Comparison of ENCODE assay signal across 20 cellular contexts in genomic region chr19:8404391-8405151, GRCh38. TPM values are rescaled to one million over a fixed set of nuclear protein-coding genes. Genes with fewer than 3 reads are reported as not detected.
A peak's percentile ranks its signal among the peaks of the same experiment; 100 is the strongest.
DNase-seq lines count a peak whose midpoint lies in the region; ATAC-seq, FAIRE-seq and TF ChIP-seq lines count a peak whose summit lies in the region.
"Had no signal": no experiment of that assay in that cellular context is flagged by ENCODE, and none has a peak within 500 bp of the region (broad histone marks: within the 10 kb centered on the region; RNA-seq: fewer than 3 reads in every experiment).

No MANE protein-coding gene starts in this region.

- no peaks in the 10 kb centered on the region for H3K9me3 Mint-ChIP-seq in HFFc6
- H3K9me3 Mint-ChIP-seq: CD4-positive, alpha-beta T cell had no signal

- no peak overlapping the region for H3K27ac Mint-ChIP-seq in HFFc6
- H3K27ac Mint-ChIP-seq: CD4-positive, alpha-beta T cell had no signal

- peak overlapping the region; percentile 52 for H3K23ac ChIP-seq in neuronal stem cell (ENCODE audit: low read depth, low read length, poor library complexity)

- CTCF ChIA-PET in SK-N-SH (lab: Yijun Ruan, JAX): interaction anchor here (0.5 to 1.4 kb wide), 5 partner anchors 9 to 1190 kb away, joined by 3 read pairs; no protein-coding TSS in a partner anchor

- H3K27me3 ChIP-seq in SK-N-SH (ENCODE audit: insufficient read depth): no peaks in the 10 kb centered on the region
- no peaks in the 10 kb centered on the region for H3K27me3 ChIP-seq in neuronal stem cell (ENCODE audit: control insufficient read depth in 3 of 3, insufficient read depth in 3 of 3, low read depth in 1 of 3, low read length in 3 of 3)
- H3K27me3 ChIP-seq in esophagus squamous epithelium: no peaks in the 10 kb centered on the region
- H3K27me3 ChIP-seq: BE2C had no signal

- intact Hi-C loops in left ventricle myocardium superior (cut with micrococcal nuclease): no loop called here
- intact Hi-C loops in esophagus squamous epithelium (cut with DNase I): no loop called here
- intact Hi-C loops in lower leg skin (cut with DNase I; ENCODE audit: low total_unique reads): no loop called here

- peaks cover 11% of the 10 kb centered on the region for H3K79me1 ChIP-seq in neuronal stem cell (ENCODE audit: low read depth, low read length)

- POLR2A ChIA-PET in SK-N-SH (lab: Yijun Ruan, JAX): no interaction called here

- no peak for TF ChIP-seq EP300 in SK-N-SH (IDR thresholded peaks at IDR 0.05; ENCODE audit: borderline replicate concordance in 1 of 2, low read depth in 1 of 2, low read length in 1 of 2)

- ATAC-seq in SK-N-SH treated with all-trans-retinoic acid at 6 μM for 48 hours (no peak), left ventricle myocardium superior (peak; percentile 73)

- no peak overlapping the region for H2BK12ac ChIP-seq in neuronal stem cell (ENCODE audit: low read length)

- no peak overlapping the region for H3K18ac ChIP-seq in neuronal stem cell (ENCODE audit: low read length)

- H2BK5ac ChIP-seq in neuronal stem cell (ENCODE audit: low read length): no peak overlapping the region

- no peak for TF ChIP-seq POLR2A in esophagus squamous epithelium (IDR thresholded peaks at IDR 0.05)
- no peak for TF ChIP-seq POLR2A in lower leg skin (IDR thresholded peaks at IDR 0.05)
- no peak for TF ChIP-seq POLR2A in GM12892 (IDR thresholded peaks at IDR 0.05; ENCODE audit: low read depth, low read length)

- no peak overlapping the region for H3K14ac ChIP-seq in neuronal stem cell (ENCODE audit: low read length)

- peaks cover 1% of the 10 kb centered on the region; the same call in 1 of the 2 replicates for H4K20me1 ChIP-seq in SK-N-SH (ENCODE audit: insufficient read depth)

- no peak overlapping the region for H2AK5ac ChIP-seq in neuronal stem cell (ENCODE audit: low read depth, low read length)

- no peak overlapping the region for H3K4me3 ChIP-seq in SK-N-SH (ENCODE audit: low read depth in 2 of 2, low read length in 1 of 2)
- H3K4me3 ChIP-seq in neuronal stem cell (ENCODE audit: low read length in 2 of 2): no peak overlapping the region
- H3K4me3 ChIP-seq in esophagus squamous epithelium: no peak overlapping the region
- H3K4me3 ChIP-seq in lower leg skin (ENCODE audit: low read depth, poor library complexity, severe bottlenecking): no peak overlapping the region
- H3K4me3 ChIP-seq: PC-9 had no signal

- TF ChIP-seq RAD21 in SK-N-SH (IDR thresholded peaks at IDR 0.05; ENCODE audit: low read length): no peak

- H3K36me3 ChIP-seq in SK-N-SH (replicated peaks in 1 of 2; ENCODE audit: control insufficient read depth in 1 of 2, insufficient read depth in 2 of 2, low read length in 1 of 2) (peaks cover 0 to 19% of the 10 kb centered on the region in 2 experiments), neuronal stem cell (replicated peaks in 1 of 2; ENCODE audit: control insufficient read depth in 2 of 2, insufficient read depth in 2 of 2, low read length in 2 of 2) (peaks cover 19 to 59% of the 10 kb centered on the region in 2 donors), esophagus squamous epithelium (peaks cover 20 to 63% (median 43%) of the 10 kb centered on the region in 3 donors)

- H2BK120ac ChIP-seq in neuronal stem cell (ENCODE audit: low read depth, low read length): no peak overlapping the region

- H3K4me3 Mint-ChIP-seq in HFFc6: no peak overlapping the region
- H3K4me3 Mint-ChIP-seq: CD4-positive, alpha-beta T cell had no signal

- no peak overlapping the region for H4K8ac ChIP-seq in neuronal stem cell (ENCODE audit: low read depth, low read length)

- peaks cover 2% of the 10 kb centered on the region for H3K27me3 Mint-ChIP-seq in HFFc6 (ENCODE audit: insufficient read depth)
- H3K27me3 Mint-ChIP-seq: CD4-positive, alpha-beta T cell had no signal

- WGBS in SK-N-SH (ENCODE audit: low lambda C conversion rate): 95% methylated on average over 12 of the region's 18 CpGs
- no CpG with 5 or more reads among the region's 18 CpGs for WGBS in neuronal stem cell (ENCODE audit: extremely low coverage in 2 of 2, insufficient read length in 2 of 2, insufficient replicate concordance in 1 of 2), 2 donors
- 79 to 95% methylated on average over 8 to 11 of the region's 18 CpGs for WGBS in esophagus squamous epithelium, 2 donors
- WGBS in lower leg skin, 2 donors: 81 to 89% methylated on average over 18 of the region's 18 CpGs

- no peaks in the 10 kb centered on the region for H3K9me2 ChIP-seq in SK-N-SH

- peaks cover 7% of the 10 kb centered on the region for H3F3A ChIP-seq in SK-N-SH (replicated peaks; ENCODE audit: insufficient read depth)

- peaks cover 5% of the 10 kb centered on the region; the same call in 1 of the 2 replicates for H3K79me2 ChIP-seq in SK-N-SH (ENCODE audit: insufficient read depth)

- H3K9me3 ChIP-seq in SK-N-SH (no peaks in the 10 kb centered on the region), neuronal stem cell (replicated peaks in 1 of 2; ENCODE audit: control insufficient read depth in 2 of 2, insufficient read depth in 1 of 2, low read depth in 1 of 2, low read length in 2 of 2) (peaks cover 0 to 1% of the 10 kb centered on the region in 2 donors), esophagus squamous epithelium (no peaks in the 10 kb centered on the region)
- H3K9me3 ChIP-seq: BE2C had no signal

- DNase-seq in SK-N-SH (peak; percentile 19), left ventricle myocardium superior (no peak), neuronal stem cell (ENCODE audit: low spot score) (no peak), esophagus squamous epithelium (lab: John Stamatoyannopoulos, UW) (no peak), lower leg skin (ENCODE audit: low spot score in 2 of 2) (no peak), GM12892 (ENCODE audit: insufficient read length) (no peak), HFFc6 (no peak)
- DNase-seq: 8988T; BE2C; CD4-positive, alpha-beta T cell; DMS53; KBM-7; NCI-H1417 treated with DMSO at 0.1 percent for 48 hours; NCI-H1930; NCI-H2171 treated with DMSO at 0.1 percent for 48 hours; NCI-H82; PC-9 had no signal

- H3K4ac ChIP-seq in neuronal stem cell (ENCODE audit: low read length): no peak overlapping the region

- no peak for FAIRE-seq in GM12892 (lab: Jason Lieb, UNC)
- FAIRE-seq: HTR-8/SVneo had no signal

- H3K9ac ChIP-seq in SK-N-SH (no peak overlapping the region), neuronal stem cell (ENCODE audit: low read depth, low read length, poor library complexity) (no peak overlapping the region)

- H3K27ac ChIP-seq in SK-N-SH (ENCODE audit: low read depth in 2 of 2, low read length in 1 of 2): no peak overlapping the region
- no peak overlapping the region for H3K27ac ChIP-seq in neuronal stem cell (replicated peaks; ENCODE audit: low read length)
- H3K27ac ChIP-seq in esophagus squamous epithelium: no peak overlapping the region
- H3K27ac ChIP-seq: HL-60, PC-9 had no signal

- no peak overlapping the region for H2AFZ ChIP-seq in SK-N-SH (ENCODE audit: low read depth)
- no peak overlapping the region for H2AFZ ChIP-seq in neuronal stem cell (ENCODE audit: low read length)
- H2AFZ ChIP-seq: PC-9 had no signal

- no peak overlapping the region for H4K91ac ChIP-seq in neuronal stem cell (ENCODE audit: low read depth, low read length, poor library complexity)

- H2BK15ac ChIP-seq in neuronal stem cell (ENCODE audit: low read length): no peak overlapping the region

- H3K4me1 ChIP-seq in SK-N-SH (ENCODE audit: control insufficient read depth in 1 of 2, insufficient read depth in 2 of 2, low read depth in 1 of 2, low read length in 1 of 2) (no peaks in the 10 kb centered on the region), neuronal stem cell (ENCODE audit: control insufficient read depth in 2 of 2, insufficient read depth in 1 of 2, low read depth in 1 of 2, low read length in 2 of 2) (no peaks in the 10 kb centered on the region), esophagus squamous epithelium (peaks cover 0 to 25% (median 4%) of the 10 kb centered on the region in 3 donors)
- H3K4me1 ChIP-seq: BE2C had no signal

- no peaks in the 10 kb centered on the region; the same call in 1 of the 2 replicates for H3K36me3 Mint-ChIP-seq in HFFc6 (ENCODE audit: low read depth)

- H3K4me1 Mint-ChIP-seq in HFFc6 (ENCODE audit: low read depth): no peaks in the 10 kb centered on the region

- H3K4me2 ChIP-seq in SK-N-SH (no peak overlapping the region), neuronal stem cell (ENCODE audit: insufficient read depth, low read length, poor library complexity, severe bottlenecking) (no peak overlapping the region)
- H3K4me2 ChIP-seq: PC-9 had no signal

- no peak for TF ChIP-seq CTCF in SK-N-SH (IDR thresholded peaks at IDR 0.05)
- no peak for TF ChIP-seq CTCF in esophagus squamous epithelium (IDR thresholded peaks at IDR 0.05)
- no peak for TF ChIP-seq CTCF in lower leg skin (IDR thresholded peaks at IDR 0.05)
- no peak for TF ChIP-seq CTCF in HFFc6 (IDR thresholded peaks at IDR 0.05)

RNA-seq across cellular contexts. Expression of gene MARCHF2, which starts 8.5 kb away (rescaled TPM):
- polyA plus RNA-seq in SK-N-SH (2012; rRNA removed): 52.9 and 57.2 TPM in 2 replicates
- polyA plus RNA-seq in SK-N-SH (2012; cell fraction: cytosol; rRNA removed): 22.9 and 46.6 TPM in 2 replicates
- polyA plus RNA-seq in SK-N-SH (2012; cell fraction: nucleus; rRNA removed): 52.6 and 71.9 TPM in 2 replicates
- 97.0 TPM for total RNA-seq in left ventricle myocardium superior
- polyA plus RNA-seq in neuronal stem cell (2013, experiment 1 of 2): 25.7 TPM
- 24.5 TPM for polyA plus RNA-seq in neuronal stem cell (2013, experiment 2 of 2)
- total RNA-seq in esophagus squamous epithelium: 10 to 100 TPM; 34.5 to 78.9 (median 61.7) TPM
- total RNA-seq in lower leg skin: 100 to 1,000 TPM in 1 of 4 donors, 10 to 100 TPM in 3; 53.5 to 110 (median 60.8) TPM
- 10.5 TPM for polyA plus RNA-seq in GM12892 (2012; ENCODE audit: missing spikeins)
- total RNA-seq in HFFc6 (2021; fragmentation: NEBNext Ultra II Directional; extraction: Animal tissue kit (Norgen Biotek cat#: 25700)): 10 to 100 TPM; 23.5 to 30.2 (median 26.0) TPM

RNA-seq across cellular contexts. Expression of gene RAB11B, which starts 14.4 kb away (rescaled TPM):
- polyA plus RNA-seq in SK-N-SH (2012; rRNA removed): 70.5 and 127 TPM in 2 replicates
- 50.5 and 81.5 TPM in 2 replicates for polyA plus RNA-seq in SK-N-SH (2012; cell fraction: cytosol; rRNA removed)
- polyA plus RNA-seq in SK-N-SH (2012; cell fraction: nucleus; rRNA removed): 241 and 251 TPM in 2 replicates
- total RNA-seq in left ventricle myocardium superior: 162 TPM
- 104 TPM for polyA plus RNA-seq in neuronal stem cell (2013, experiment 1 of 2)
- 102 TPM for polyA plus RNA-seq in neuronal stem cell (2013, experiment 2 of 2)
- 10 to 100 TPM; 11.3 to 44.0 (median 26.0) TPM for total RNA-seq in esophagus squamous epithelium
- total RNA-seq in lower leg skin: 100 to 1,000 TPM in 1 of 4 donors, 10 to 100 TPM in 3; 40.6 to 125 (median 56.8) TPM
- polyA plus RNA-seq in GM12892 (2012; ENCODE audit: missing spikeins): 19.8 TPM
- 100 to 1,000 TPM in 1 of 6 experiments, 10 to 100 TPM in 5; 82.5 to 107 (median 92.4) TPM for total RNA-seq in HFFc6 (2021; fragmentation: NEBNext Ultra II Directional; extraction: Animal tissue kit (Norgen Biotek cat#: 25700))

RNA-seq across cellular contexts. Expression of gene HNRNPM, which starts 40.2 kb away (rescaled TPM):
- 178 and 205 TPM in 2 replicates for polyA plus RNA-seq in SK-N-SH (2012; rRNA removed)
- polyA plus RNA-seq in SK-N-SH (2012; cell fraction: cytosol; rRNA removed): 181 and 182 TPM in 2 replicates
- polyA plus RNA-seq in SK-N-SH (2012; cell fraction: nucleus; rRNA removed): 161 and 269 TPM in 2 replicates
- total RNA-seq in left ventricle myocardium superior: 129 TPM
- polyA plus RNA-seq in neuronal stem cell (2013, experiment 1 of 2): 112 TPM
- polyA plus RNA-seq in neuronal stem cell (2013, experiment 2 of 2): 111 TPM
- total RNA-seq in esophagus squamous epithelium: 100 to 1,000 TPM; 102 to 162 (median 128) TPM
- total RNA-seq in lower leg skin: 100 to 1,000 TPM in 1 of 4 donors, 10 to 100 TPM in 3; 60.4 to 103 (median 79.7) TPM
- 159 TPM for polyA plus RNA-seq in GM12892 (2012; ENCODE audit: missing spikeins)
- total RNA-seq in HFFc6 (2021; fragmentation: NEBNext Ultra II Directional; extraction: Animal tissue kit (Norgen Biotek cat#: 25700)): 100 to 1,000 TPM; 144 to 217 (median 194) TPM

RNA-seq across cellular contexts. Expression of gene ANGPTL4, which starts 40.6 kb away (rescaled TPM):
- polyA plus RNA-seq in SK-N-SH (2012; rRNA removed): 62.5 and 71.2 TPM in 2 replicates
- 25.9 and 37.6 TPM in 2 replicates for polyA plus RNA-seq in SK-N-SH (2012; cell fraction: cytosol; rRNA removed)
- polyA plus RNA-seq in SK-N-SH (2012; cell fraction: nucleus; rRNA removed): 181 and 394 TPM in 2 replicates
- total RNA-seq in left ventricle myocardium superior (11.7 TPM), esophagus squamous epithelium (10 to 100 TPM; 17.0 to 37.1 (median 19.2) TPM), lower leg skin (10 to 100 TPM; 11.8 to 51.8 (median 34.7) TPM)
- polyA plus RNA-seq in neuronal stem cell (2013, experiment 1 of 2): 2.7 TPM
- polyA plus RNA-seq in neuronal stem cell (2013, experiment 2 of 2): 3.0 TPM
- not detected for polyA plus RNA-seq in GM12892 (2012; ENCODE audit: missing spikeins)
- 1 to 10 TPM; 1.5 to 9.8 (median 2.0) TPM for total RNA-seq in HFFc6 (2021; fragmentation: NEBNext Ultra II Directional; extraction: Animal tissue kit (Norgen Biotek cat#: 25700))
- total RNA-seq: CD4-positive, alpha-beta T cell; PC-9 had no signal
